ENCODE assay signal across 18 cellular contexts in the genomic region with DNA sequence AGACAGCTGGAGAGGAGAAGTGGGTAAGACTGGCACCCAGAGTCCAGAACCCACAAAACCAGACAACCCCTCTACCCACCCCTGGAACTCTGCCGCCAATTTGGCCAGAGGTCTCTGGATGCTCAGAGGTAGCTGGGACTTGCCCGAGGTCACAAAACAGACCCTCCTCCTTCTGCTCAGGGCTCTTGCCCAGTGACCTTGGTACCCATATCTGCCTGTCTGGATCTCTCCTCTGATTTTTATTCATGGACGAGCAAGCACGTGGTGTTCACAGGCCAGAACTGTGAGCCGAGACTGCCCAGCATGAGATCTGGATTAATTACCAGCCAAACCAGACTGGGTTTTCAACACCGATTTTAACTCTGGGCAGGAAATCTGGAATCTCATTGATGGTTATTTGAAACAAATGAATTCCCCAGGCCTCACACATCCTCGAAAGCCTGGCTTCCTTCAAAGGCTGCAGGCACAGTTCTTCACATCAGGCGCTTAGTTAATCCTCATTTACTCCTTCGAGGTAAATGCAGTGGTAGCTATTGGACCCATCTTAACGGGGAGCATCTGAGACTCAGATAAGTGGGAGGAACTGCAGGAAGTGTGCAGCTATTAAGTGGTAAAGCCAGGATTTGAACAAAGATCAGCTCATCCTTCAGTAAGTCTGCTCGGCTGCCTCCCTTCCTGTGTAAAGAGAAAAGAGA. TPM values are rescaled to one million over a fixed set of nuclear protein-coding genes. Genes with fewer than 3 reads are reported as not detected.
DNase-seq lines count a peak whose midpoint lies in the region; FAIRE-seq and TF ChIP-seq lines count a peak whose summit lies in the region.
"Had no signal": no experiment of that assay in that cellular context is flagged by ENCODE, and none has a peak within 500 bp of the region (broad histone marks: within the 10 kb centered on the region; RNA-seq: fewer than 3 reads in every experiment).

No MANE protein-coding gene starts in this region.

- peaks cover 2% of the 10 kb centered on the region for H3K79me2 ChIP-seq in keratinocyte (ENCODE audit: control insufficient read depth, insufficient read depth, low read length)
- H3K79me2 ChIP-seq in Karpas-422 (ENCODE audit: low read length): no peaks in the 10 kb centered on the region

- H3K4me1 Mint-ChIP-seq in Caco-2 (ENCODE audit: low read depth, unreplicated experiment): peaks cover 9% of the 10 kb centered on the region
- H3K4me1 Mint-ChIP-seq: naive B cell had no signal

- no peaks in the 10 kb centered on the region for H3K27me3 ChIP-seq in Caco-2 (replicated peaks; ENCODE audit: control insufficient read depth, insufficient read depth, low read length)
- no peaks in the 10 kb centered on the region for H3K27me3 ChIP-seq in keratinocyte (ENCODE audit: control insufficient read depth, extremely low read depth, insufficient read depth, low read length)
- no peaks in the 10 kb centered on the region for H3K27me3 ChIP-seq in Karpas-422 (ENCODE audit: low read length)

- no peaks in the 10 kb centered on the region for H3K9me2 ChIP-seq in Karpas-422 (replicated peaks; ENCODE audit: insufficient read depth, low read length)

- H3K9me1 ChIP-seq in keratinocyte (ENCODE audit: control insufficient read depth, extremely low read depth, insufficient read depth, low read length): peaks cover 2% of the 10 kb centered on the region

- H2AFZ ChIP-seq in keratinocyte (ENCODE audit: control insufficient read depth, low read length) (no peak overlapping the region), Karpas-422 (ENCODE audit: low read length) (no peak overlapping the region)

- H3K9ac ChIP-seq in keratinocyte (ENCODE audit: control insufficient read depth, extremely low read depth, insufficient read depth, low read length): no peak overlapping the region
- H3K9ac ChIP-seq in Karpas-422 (ENCODE audit: low read length): no peak overlapping the region

- H3K36me3 ChIP-seq in Caco-2 (ENCODE audit: control insufficient read depth, insufficient read depth, low read length): peaks cover 1% of the 10 kb centered on the region; the same call in 1 of the 2 replicates
- H3K36me3 ChIP-seq in keratinocyte (ENCODE audit: control insufficient read depth in 2 of 2, extremely low read depth in 1 of 2, insufficient read depth in 2 of 2, low read length in 2 of 2): peaks cover 13 to 22% of the 10 kb centered on the region in 2 experiments
- H3K36me3 ChIP-seq in Karpas-422 (ENCODE audit: insufficient read depth, low read length): no peaks in the 10 kb centered on the region

- H3K27ac ChIP-seq in RWPE1 (peak overlapping the region; percentile 60), keratinocyte (ENCODE audit: control insufficient read depth, insufficient read depth, low read length) (no peak overlapping the region), Karpas-422 (ENCODE audit: low read length) (no peak overlapping the region)

- H3K4me1 ChIP-seq in Caco-2 (peaks cover 28% of the 10 kb centered on the region), keratinocyte (ENCODE audit: control insufficient read depth, extremely low read depth, insufficient read depth, low read length) (peaks cover 41% of the 10 kb centered on the region), Karpas-422 (ENCODE audit: low read length) (no peaks in the 10 kb centered on the region)

- BruUV-seq in Caco-2 (replicated peaks; lab: Mats Ljungman, UMichigan): no TSS peak

- H3K27me3 Mint-ChIP-seq in Caco-2 (ENCODE audit: insufficient read depth, unreplicated experiment): no peaks in the 10 kb centered on the region

- peak overlapping the region; percentile 18 for H3K27ac Mint-ChIP-seq in Caco-2 (ENCODE audit: unreplicated experiment)
- H3K27ac Mint-ChIP-seq: naive B cell had no signal

- no peak for TF ChIP-seq CTCF in Caco-2 (IDR thresholded peaks at IDR 0.05; ENCODE audit: insufficient read depth in 1 of 2, low read depth in 1 of 2, low read length in 1 of 2, severe bottlenecking in 1 of 2, unreplicated experiment in 1 of 2)
- no peak for TF ChIP-seq CTCF in RWPE1 (conservative IDR thresholded peaks at IDR 0.05; ENCODE audit: low read depth)
- TF ChIP-seq CTCF in keratinocyte (optimal IDR thresholded peaks at IDR 0.05 in 1 of 3, IDR thresholded peaks at IDR 0.05 in 1 of 3, conservative IDR thresholded peaks at IDR 0.05 in 1 of 3; ENCODE audit: extremely low read depth in 1 of 3, insufficient read depth in 2 of 3, low read length in 3 of 3): no peak

- H3K4me3 Mint-ChIP-seq in Caco-2 (ENCODE audit: unreplicated experiment): no peak overlapping the region
- H3K4me3 Mint-ChIP-seq: naive B cell had no signal

- H3K9me3 ChIP-seq in Caco-2 (no peaks in the 10 kb centered on the region), keratinocyte (ENCODE audit: control insufficient read depth, low read depth, low read length) (no peaks in the 10 kb centered on the region), Karpas-422 (ENCODE audit: low read length) (no peaks in the 10 kb centered on the region)

- CTCF ChIA-PET in Caco-2 (lab: Charles Lee): interaction anchor here (1.7 kb wide), 1 partner anchor 22 kb away, joined by 4 read pairs; the partner anchor contains the start of gene COL27A1
- CTCF ChIA-PET in RWPE1 (lab: Yijun Ruan, JAX): interaction anchor here (0.6 to 3.1 kb wide), 5 partner anchors 22 to 460 kb away, joined by 3 to 13 read pairs (median 8); partner anchors contain the start of gene COL27A1

- intact Hi-C loops in Caco-2 (cut with micrococcal nuclease; ENCODE audit: unreplicated experiment): no loop called here

- dilution Hi-C loops in keratinocyte (cut with MboI; ENCODE audit: extremely low pct_ligation_motif_present, low sequenced_read_pairs): no loop called here

- no peaks in the 10 kb centered on the region for H3K9me3 Mint-ChIP-seq in Caco-2 (ENCODE audit: unreplicated experiment)
- H3K9me3 Mint-ChIP-seq: naive B cell had no signal

- no peak for FAIRE-seq in keratinocyte (lab: Jason Lieb, UNC)
- FAIRE-seq: endometrium had no signal

- no peaks in the 10 kb centered on the region for H4K20me1 ChIP-seq in keratinocyte (ENCODE audit: control insufficient read depth, extremely low read depth, insufficient read depth, low read length)
- no peaks in the 10 kb centered on the region for H4K20me1 ChIP-seq in Karpas-422 (ENCODE audit: insufficient read depth, low read depth, low read length)

- POLR2A ChIA-PET in Caco-2 (lab: Charles Lee): no interaction called here
- POLR2A ChIA-PET in RWPE1 (lab: Yijun Ruan, JAX; ENCODE audit: low non-redundant PET): no interaction called here

- peak overlapping the region; percentile 20 for H3K4me2 ChIP-seq in keratinocyte (ENCODE audit: control insufficient read depth, extremely low read depth, insufficient read depth, low read depth, low read length)
- H3K4me2 ChIP-seq in Karpas-422 (ENCODE audit: low read depth, low read length, poor library complexity, severe bottlenecking): no peak overlapping the region

- DNase-seq in Caco-2: no peak
- no peak for DNase-seq in RWPE1 (ENCODE audit: low spot score)
- DNase-seq in keratinocyte (ENCODE audit: low read depth, low spot score): no peak
- DNase-seq in renal cortical epithelial cell (ENCODE audit: low read depth): peak; percentile 44
- DNase-seq in Karpas-422: no peak
- DNase-seq in superior temporal gyrus (ENCODE audit: extremely low spot score): no peak
- DNase-seq in NOMO-1 (lab: John Stamatoyannopoulos, UW; ENCODE audit: unreplicated experiment in 2 of 2): no peak
- no peak for DNase-seq in NCI-H1048 (lab: John Stamatoyannopoulos, UW)
- DNase-seq: activated CD4-positive, CD25-positive, alpha-beta regulatory T cell; activated naive CD4-positive, alpha-beta T cell treated with Interleukin-2 at 50 U/mL for 16 hours; DMS153; HCEC 1CT; KG1; naive B cell; NCI-H510A; right cardiac atrium; stimulated activated CD4-positive, alpha-beta T cell treated with anti-CD3 and anti-CD28 coated beads, Interleukin-4, amount 100 ng/mL, for 24 hours had no signal

- H3K4me3 ChIP-seq in Caco-2 (ENCODE audit: low read depth, low read length) (no peak overlapping the region), keratinocyte (ENCODE audit: control insufficient read depth in 2 of 3, extremely low read depth in 1 of 3, insufficient read depth in 2 of 3, low read depth in 1 of 3, low read length in 3 of 3) (no peak overlapping the region), Karpas-422 (ENCODE audit: low read length) (no peak overlapping the region)

- H3K36me3 Mint-ChIP-seq in Caco-2 (ENCODE audit: insufficient read depth, unreplicated experiment): peaks cover 18% of the 10 kb centered on the region
- H3K36me3 Mint-ChIP-seq: naive B cell had no signal

RNA-seq across cellular contexts. Expression of gene COL27A1, which starts 21.4 kb away (rescaled TPM):
- total RNA-seq in Caco-2 (2022): 31.1 and 41.3 TPM in 2 replicates
- polyA plus RNA-seq in keratinocyte: 10.1 to 24.1 TPM (median 14.0 TPM) in 3 replicates
- 4.0 TPM for polyA plus RNA-seq in keratinocyte (2011; ENCODE audit: low read depth)
- 3.2 and 6.3 TPM in 2 replicates for polyA plus RNA-seq in keratinocyte (2011; cell fraction: cytosol; rRNA removed)
- polyA plus RNA-seq in keratinocyte (2011; cell fraction: nucleus; rRNA removed): 74.7 and 104 TPM in 2 replicates
- polyA plus RNA-seq in keratinocyte (2012; ENCODE audit: low replicate concordance): 7.7 and 9.2 TPM in 2 replicates
- polyA minus RNA-seq in keratinocyte: 21.0 to 31.0 TPM (median 23.4 TPM) in 3 replicates
- 6.7 TPM for polyA minus RNA-seq in keratinocyte (2011; cell fraction: cytosol; rRNA and poly(A)+ RNA removed)
- polyA minus RNA-seq in keratinocyte (2011; cell fraction: nucleus; rRNA and poly(A)+ RNA removed): 37.9 and 45.1 TPM in 2 replicates
- 4.3 and 48.4 TPM in 2 replicates for total RNA-seq in renal cortical epithelial cell
- total RNA-seq in Karpas-422 (2014; rRNA removed; shearing (Covaris generic); ENCODE audit: low replicate concordance): not detected in 2 replicates
